Comparison of ENCODE assay signal across 1 cellular context in the genomic region with DNA sequence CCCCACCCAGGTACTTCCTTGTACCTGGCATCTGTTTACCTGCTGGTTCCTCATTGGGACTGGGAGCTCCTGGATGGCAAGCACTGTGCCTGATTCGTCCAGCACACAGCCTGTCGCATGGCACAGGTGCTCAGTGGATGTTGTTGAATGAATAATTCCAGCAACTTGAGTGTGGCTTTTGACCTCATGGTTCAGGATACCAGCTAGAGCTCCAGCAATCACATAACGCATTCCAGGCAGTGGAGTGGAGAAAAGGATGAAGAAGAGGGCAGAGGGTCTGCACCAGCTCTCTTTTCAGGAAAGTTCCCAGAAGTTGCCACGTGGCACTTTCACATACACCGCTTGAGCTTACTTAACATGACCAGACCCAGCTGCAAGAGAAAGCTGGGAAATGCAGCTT.
TF ChIP-seq lines count a peak whose summit lies in the region.

No MANE protein-coding gene starts in this region.

TF ChIP-seq in GM23338, 12 proteins besides CTCF, POLR2A, EP300 and RAD21 (continued from another document):
- TF ChIP-seq, protein P1, sequence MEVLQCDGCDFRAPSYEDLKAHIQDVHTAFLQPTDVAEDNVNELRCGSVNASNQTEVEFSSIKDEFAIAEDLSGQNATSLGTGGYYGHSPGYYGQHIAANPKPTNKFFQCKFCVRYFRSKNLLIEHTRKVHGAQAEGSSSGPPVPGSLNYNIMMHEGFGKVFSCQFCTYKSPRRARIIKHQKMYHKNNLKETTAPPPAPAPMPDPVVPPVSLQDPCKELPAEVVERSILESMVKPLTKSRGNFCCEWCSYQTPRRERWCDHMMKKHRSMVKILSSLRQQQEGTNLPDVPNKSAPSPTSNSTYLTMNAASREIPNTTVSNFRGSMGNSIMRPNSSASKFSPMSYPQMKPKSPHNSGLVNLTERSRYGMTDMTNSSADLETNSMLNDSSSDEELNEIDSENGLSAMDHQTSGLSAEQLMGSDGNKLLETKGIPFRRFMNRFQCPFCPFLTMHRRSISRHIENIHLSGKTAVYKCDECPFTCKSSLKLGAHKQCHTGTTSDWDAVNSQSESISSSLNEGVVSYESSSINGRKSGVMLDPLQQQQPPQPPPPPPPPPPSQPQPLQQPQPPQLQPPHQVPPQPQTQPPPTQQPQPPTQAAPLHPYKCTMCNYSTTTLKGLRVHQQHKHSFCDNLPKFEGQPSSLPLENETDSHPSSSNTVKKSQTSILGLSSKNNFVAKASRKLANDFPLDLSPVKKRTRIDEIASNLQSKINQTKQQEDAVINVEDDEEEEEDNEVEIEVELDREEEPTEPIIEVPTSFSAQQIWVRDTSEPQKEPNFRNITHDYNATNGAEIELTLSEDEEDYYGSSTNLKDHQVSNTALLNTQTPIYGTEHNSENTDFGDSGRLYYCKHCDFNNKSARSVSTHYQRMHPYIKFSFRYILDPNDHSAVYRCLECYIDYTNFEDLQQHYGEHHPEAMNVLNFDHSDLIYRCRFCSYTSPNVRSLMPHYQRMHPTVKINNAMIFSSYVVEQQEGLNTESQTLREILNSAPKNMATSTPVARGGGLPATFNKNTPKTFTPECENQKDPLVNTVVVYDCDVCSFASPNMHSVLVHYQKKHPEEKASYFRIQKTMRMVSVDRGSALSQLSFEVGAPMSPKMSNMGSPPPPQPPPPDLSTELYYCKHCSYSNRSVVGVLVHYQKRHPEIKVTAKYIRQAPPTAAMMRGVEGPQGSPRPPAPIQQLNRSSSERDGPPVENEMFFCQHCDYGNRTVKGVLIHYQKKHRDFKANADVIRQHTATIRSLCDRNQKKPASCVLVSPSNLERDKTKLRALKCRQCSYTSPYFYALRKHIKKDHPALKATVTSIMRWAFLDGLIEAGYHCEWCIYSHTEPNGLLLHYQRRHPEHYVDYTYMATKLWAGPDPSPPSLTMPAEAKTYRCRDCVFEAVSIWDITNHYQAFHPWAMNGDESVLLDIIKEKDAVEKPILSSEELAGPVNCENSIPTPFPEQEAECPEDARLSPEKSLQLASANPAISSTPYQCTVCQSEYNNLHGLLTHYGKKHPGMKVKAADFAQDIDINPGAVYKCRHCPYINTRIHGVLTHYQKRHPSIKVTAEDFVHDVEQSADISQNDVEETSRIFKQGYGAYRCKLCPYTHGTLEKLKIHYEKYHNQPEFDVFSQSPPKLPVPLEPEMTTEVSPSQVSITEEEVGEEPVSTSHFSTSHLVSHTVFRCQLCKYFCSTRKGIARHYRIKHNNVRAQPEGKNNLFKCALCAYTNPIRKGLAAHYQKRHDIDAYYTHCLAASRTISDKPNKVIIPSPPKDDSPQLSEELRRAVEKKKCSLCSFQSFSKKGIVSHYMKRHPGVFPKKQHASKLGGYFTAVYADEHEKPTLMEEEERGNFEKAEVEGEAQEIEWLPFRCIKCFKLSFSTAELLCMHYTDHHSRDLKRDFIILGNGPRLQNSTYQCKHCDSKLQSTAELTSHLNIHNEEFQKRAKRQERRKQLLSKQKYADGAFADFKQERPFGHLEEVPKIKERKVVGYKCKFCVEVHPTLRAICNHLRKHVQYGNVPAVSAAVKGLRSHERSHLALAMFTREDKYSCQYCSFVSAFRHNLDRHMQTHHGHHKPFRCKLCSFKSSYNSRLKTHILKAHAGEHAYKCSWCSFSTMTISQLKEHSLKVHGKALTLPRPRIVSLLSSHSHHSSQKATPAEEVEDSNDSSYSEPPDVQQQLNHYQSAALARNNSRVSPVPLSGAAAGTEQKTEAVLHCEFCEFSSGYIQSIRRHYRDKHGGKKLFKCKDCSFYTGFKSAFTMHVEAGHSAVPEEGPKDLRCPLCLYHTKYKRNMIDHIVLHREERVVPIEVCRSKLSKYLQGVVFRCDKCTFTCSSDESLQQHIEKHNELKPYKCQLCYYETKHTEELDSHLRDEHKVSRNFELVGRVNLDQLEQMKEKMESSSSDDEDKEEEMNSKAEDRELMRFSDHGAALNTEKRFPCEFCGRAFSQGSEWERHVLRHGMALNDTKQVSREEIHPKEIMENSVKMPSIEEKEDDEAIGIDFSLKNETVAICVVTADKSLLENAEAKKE (CRISPR knock-in tag; IDR thresholded peaks at IDR 0.05), result no peak
- no peak for TF ChIP-seq CREB1 (CRISPR knock-in tag; IDR thresholded peaks at IDR 0.05; ENCODE audit: low read depth)
- no peak for TF ChIP-seq EZH2 (IDR thresholded peaks at IDR 0.05; ENCODE audit: low read depth, unreplicated experiment)
- no peak for TF ChIP-seq NANOG (IDR thresholded peaks at IDR 0.05; ENCODE audit: borderline replicate concordance)
- TF ChIP-seq ZNF331 (CRISPR knock-in tag; IDR thresholded peaks at IDR 0.05; ENCODE audit: low read depth), result no peak
- no peak for TF ChIP-seq EZH2phosphoT487 (IDR thresholded peaks at IDR 0.05; ENCODE audit: unreplicated experiment)
- TF ChIP-seq, protein P2, sequence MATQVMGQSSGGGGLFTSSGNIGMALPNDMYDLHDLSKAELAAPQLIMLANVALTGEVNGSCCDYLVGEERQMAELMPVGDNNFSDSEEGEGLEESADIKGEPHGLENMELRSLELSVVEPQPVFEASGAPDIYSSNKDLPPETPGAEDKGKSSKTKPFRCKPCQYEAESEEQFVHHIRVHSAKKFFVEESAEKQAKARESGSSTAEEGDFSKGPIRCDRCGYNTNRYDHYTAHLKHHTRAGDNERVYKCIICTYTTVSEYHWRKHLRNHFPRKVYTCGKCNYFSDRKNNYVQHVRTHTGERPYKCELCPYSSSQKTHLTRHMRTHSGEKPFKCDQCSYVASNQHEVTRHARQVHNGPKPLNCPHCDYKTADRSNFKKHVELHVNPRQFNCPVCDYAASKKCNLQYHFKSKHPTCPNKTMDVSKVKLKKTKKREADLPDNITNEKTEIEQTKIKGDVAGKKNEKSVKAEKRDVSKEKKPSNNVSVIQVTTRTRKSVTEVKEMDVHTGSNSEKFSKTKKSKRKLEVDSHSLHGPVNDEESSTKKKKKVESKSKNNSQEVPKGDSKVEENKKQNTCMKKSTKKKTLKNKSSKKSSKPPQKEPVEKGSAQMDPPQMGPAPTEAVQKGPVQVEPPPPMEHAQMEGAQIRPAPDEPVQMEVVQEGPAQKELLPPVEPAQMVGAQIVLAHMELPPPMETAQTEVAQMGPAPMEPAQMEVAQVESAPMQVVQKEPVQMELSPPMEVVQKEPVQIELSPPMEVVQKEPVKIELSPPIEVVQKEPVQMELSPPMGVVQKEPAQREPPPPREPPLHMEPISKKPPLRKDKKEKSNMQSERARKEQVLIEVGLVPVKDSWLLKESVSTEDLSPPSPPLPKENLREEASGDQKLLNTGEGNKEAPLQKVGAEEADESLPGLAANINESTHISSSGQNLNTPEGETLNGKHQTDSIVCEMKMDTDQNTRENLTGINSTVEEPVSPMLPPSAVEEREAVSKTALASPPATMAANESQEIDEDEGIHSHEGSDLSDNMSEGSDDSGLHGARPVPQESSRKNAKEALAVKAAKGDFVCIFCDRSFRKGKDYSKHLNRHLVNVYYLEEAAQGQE (IDR thresholded peaks at IDR 0.05; ENCODE audit: unreplicated experiment), result no peak
